24 cellular contexts compared by ENCODE assay signal in genomic region chr7:111676811-111677210, GRCh38.
"Had no signal": no experiment of that assay in that cellular context is flagged by ENCODE, and none has a peak within 500 bp of the region (broad histone marks: within the 10 kb centered on the region; RNA-seq: fewer than 3 reads in every experiment).

No MANE protein-coding gene starts in this region.

- H3K36me3 Mint-ChIP-seq: activated naive CD8-positive, alpha-beta T cell; WTC11 had no signal

- ATAC-seq: activated CD8-positive, alpha-beta T cell treated with anti-CD3 and anti-CD28 coated beads for 36 hours; activated T-cell treated with anti-CD3 and anti-CD28 coated beads, Interleukin-2, amount 50 U/mL, for 4 hours; activated T-helper 17 cell treated with anti-CD3 and anti-CD28 coated beads, Interleukin-2, amount 50 U/mL, for 72 hours; esophagus mucosa; heart left ventricle; WTC11 had no signal

- H3K9me3 Mint-ChIP-seq: activated CD8-positive, alpha-beta T cell treated with anti-CD3 and anti-CD28 coated beads for 36 hours; activated T-cell treated with anti-CD3 and anti-CD28 coated beads, Interleukin-2, amount 50 U/mL, for 4 hours; activated T-helper 17 cell treated with anti-CD3 and anti-CD28 coated beads, Interleukin-2, amount 50 U/mL, for 72 hours; central memory CD8-positive, alpha-beta T cell; dendritic cell treated with granulocyte-macrophage colony-stimulating factor and Interleukin-4, amounts not matched to agents 40 ng/mL and 50 ng/mL, for 4 days; endodermal cell; WTC11 had no signal

- H3K4me1 Mint-ChIP-seq: activated T-helper 17 cell treated with anti-CD3 and anti-CD28 coated beads, Interleukin-2, amount 50 U/mL, for 72 hours; central memory CD8-positive, alpha-beta T cell; endodermal cell; WTC11 had no signal

- DNase-seq: activated CD4-positive, alpha-beta T cell treated with anti-CD3 and anti-CD28 coated beads for 48 hours; activated CD4-positive, alpha-beta T cell treated with anti-CD3 and anti-CD28 coated beads, Interleukin-2, amount 50 U/mL, for 1 hour; activated CD4-positive, alpha-beta T cell treated with anti-CD3 and anti-CD28 coated beads, Interleukin-2, amount 50 U/mL, for 48 hours; activated CD8-positive, alpha-beta memory T cell treated with anti-CD3 and anti-CD28 coated beads for 24 hours; activated CD8-positive, alpha-beta T cell treated with anti-CD3 and anti-CD28 coated beads for 36 hours; activated effector memory CD4-positive, alpha-beta T cell treated with Interleukin-2 at 50 U/mL for 16 hours; activated gamma-delta T cell treated with Interleukin-2 at 50 U/mL for 16 hours; activated naive CD4-positive, alpha-beta T cell treated with anti-CD3 and anti-CD28 coated beads, Interleukin-2, amount 50 U/mL, for 16 hours; activated naive CD4-positive, alpha-beta T cell treated with Interleukin-2 at 50 U/mL for 16 hours; activated T-cell treated with anti-CD3 and anti-CD28 coated beads, Interleukin-2, amount 50 U/mL, for 4 hours; amniotic stem cell; brain microvascular endothelial cell; dorsolateral prefrontal cortex; effector memory CD4-positive, alpha-beta T cell; endodermal cell; foreskin fibroblast; heart left ventricle; T-helper 2 cell had no signal

- H3K27ac Mint-ChIP-seq: activated CD8-positive, alpha-beta T cell treated with anti-CD3 and anti-CD28 coated beads for 36 hours; activated naive CD8-positive, alpha-beta T cell; activated T-helper 17 cell treated with anti-CD3 and anti-CD28 coated beads, Interleukin-2, amount 50 U/mL, for 72 hours; dendritic cell treated with granulocyte-macrophage colony-stimulating factor and Interleukin-4, amounts not matched to agents 40 ng/mL and 50 ng/mL, for 4 days; endodermal cell; WTC11 had no signal

- H3K27me3 Mint-ChIP-seq: dendritic cell treated with granulocyte-macrophage colony-stimulating factor and Interleukin-4, amounts not matched to agents 40 ng/mL and 50 ng/mL, for 4 days had no signal

- H3K4me3 Mint-ChIP-seq: activated CD8-positive, alpha-beta T cell treated with anti-CD3 and anti-CD28 coated beads for 36 hours; activated naive CD8-positive, alpha-beta T cell; activated T-cell treated with anti-CD3 and anti-CD28 coated beads, Interleukin-2, amount 50 U/mL, for 4 hours; activated T-helper 17 cell treated with anti-CD3 and anti-CD28 coated beads, Interleukin-2, amount 50 U/mL, for 72 hours; central memory CD8-positive, alpha-beta T cell; dendritic cell treated with granulocyte-macrophage colony-stimulating factor and Interleukin-4, amounts not matched to agents 40 ng/mL and 50 ng/mL, for 4 days; endodermal cell; WTC11 had no signal
